ENCODE assay signal across 2 cellular contexts in genomic region chr1:35269190-35269988, GRCh38.
TF ChIP-seq lines count a peak whose summit lies in the region.

No MANE protein-coding gene starts in this region.

TF ChIP-seq in GM23338, 12 proteins besides CTCF, POLR2A, EP300 and RAD21 (continued from another document):
- TF ChIP-seq, protein P1, sequence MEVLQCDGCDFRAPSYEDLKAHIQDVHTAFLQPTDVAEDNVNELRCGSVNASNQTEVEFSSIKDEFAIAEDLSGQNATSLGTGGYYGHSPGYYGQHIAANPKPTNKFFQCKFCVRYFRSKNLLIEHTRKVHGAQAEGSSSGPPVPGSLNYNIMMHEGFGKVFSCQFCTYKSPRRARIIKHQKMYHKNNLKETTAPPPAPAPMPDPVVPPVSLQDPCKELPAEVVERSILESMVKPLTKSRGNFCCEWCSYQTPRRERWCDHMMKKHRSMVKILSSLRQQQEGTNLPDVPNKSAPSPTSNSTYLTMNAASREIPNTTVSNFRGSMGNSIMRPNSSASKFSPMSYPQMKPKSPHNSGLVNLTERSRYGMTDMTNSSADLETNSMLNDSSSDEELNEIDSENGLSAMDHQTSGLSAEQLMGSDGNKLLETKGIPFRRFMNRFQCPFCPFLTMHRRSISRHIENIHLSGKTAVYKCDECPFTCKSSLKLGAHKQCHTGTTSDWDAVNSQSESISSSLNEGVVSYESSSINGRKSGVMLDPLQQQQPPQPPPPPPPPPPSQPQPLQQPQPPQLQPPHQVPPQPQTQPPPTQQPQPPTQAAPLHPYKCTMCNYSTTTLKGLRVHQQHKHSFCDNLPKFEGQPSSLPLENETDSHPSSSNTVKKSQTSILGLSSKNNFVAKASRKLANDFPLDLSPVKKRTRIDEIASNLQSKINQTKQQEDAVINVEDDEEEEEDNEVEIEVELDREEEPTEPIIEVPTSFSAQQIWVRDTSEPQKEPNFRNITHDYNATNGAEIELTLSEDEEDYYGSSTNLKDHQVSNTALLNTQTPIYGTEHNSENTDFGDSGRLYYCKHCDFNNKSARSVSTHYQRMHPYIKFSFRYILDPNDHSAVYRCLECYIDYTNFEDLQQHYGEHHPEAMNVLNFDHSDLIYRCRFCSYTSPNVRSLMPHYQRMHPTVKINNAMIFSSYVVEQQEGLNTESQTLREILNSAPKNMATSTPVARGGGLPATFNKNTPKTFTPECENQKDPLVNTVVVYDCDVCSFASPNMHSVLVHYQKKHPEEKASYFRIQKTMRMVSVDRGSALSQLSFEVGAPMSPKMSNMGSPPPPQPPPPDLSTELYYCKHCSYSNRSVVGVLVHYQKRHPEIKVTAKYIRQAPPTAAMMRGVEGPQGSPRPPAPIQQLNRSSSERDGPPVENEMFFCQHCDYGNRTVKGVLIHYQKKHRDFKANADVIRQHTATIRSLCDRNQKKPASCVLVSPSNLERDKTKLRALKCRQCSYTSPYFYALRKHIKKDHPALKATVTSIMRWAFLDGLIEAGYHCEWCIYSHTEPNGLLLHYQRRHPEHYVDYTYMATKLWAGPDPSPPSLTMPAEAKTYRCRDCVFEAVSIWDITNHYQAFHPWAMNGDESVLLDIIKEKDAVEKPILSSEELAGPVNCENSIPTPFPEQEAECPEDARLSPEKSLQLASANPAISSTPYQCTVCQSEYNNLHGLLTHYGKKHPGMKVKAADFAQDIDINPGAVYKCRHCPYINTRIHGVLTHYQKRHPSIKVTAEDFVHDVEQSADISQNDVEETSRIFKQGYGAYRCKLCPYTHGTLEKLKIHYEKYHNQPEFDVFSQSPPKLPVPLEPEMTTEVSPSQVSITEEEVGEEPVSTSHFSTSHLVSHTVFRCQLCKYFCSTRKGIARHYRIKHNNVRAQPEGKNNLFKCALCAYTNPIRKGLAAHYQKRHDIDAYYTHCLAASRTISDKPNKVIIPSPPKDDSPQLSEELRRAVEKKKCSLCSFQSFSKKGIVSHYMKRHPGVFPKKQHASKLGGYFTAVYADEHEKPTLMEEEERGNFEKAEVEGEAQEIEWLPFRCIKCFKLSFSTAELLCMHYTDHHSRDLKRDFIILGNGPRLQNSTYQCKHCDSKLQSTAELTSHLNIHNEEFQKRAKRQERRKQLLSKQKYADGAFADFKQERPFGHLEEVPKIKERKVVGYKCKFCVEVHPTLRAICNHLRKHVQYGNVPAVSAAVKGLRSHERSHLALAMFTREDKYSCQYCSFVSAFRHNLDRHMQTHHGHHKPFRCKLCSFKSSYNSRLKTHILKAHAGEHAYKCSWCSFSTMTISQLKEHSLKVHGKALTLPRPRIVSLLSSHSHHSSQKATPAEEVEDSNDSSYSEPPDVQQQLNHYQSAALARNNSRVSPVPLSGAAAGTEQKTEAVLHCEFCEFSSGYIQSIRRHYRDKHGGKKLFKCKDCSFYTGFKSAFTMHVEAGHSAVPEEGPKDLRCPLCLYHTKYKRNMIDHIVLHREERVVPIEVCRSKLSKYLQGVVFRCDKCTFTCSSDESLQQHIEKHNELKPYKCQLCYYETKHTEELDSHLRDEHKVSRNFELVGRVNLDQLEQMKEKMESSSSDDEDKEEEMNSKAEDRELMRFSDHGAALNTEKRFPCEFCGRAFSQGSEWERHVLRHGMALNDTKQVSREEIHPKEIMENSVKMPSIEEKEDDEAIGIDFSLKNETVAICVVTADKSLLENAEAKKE (CRISPR knock-in tag; IDR thresholded peaks at IDR 0.05), result no peak
- no peak for TF ChIP-seq ZNF114 (CRISPR knock-in tag; IDR thresholded peaks at IDR 0.05)
- TF ChIP-seq, protein P2, sequence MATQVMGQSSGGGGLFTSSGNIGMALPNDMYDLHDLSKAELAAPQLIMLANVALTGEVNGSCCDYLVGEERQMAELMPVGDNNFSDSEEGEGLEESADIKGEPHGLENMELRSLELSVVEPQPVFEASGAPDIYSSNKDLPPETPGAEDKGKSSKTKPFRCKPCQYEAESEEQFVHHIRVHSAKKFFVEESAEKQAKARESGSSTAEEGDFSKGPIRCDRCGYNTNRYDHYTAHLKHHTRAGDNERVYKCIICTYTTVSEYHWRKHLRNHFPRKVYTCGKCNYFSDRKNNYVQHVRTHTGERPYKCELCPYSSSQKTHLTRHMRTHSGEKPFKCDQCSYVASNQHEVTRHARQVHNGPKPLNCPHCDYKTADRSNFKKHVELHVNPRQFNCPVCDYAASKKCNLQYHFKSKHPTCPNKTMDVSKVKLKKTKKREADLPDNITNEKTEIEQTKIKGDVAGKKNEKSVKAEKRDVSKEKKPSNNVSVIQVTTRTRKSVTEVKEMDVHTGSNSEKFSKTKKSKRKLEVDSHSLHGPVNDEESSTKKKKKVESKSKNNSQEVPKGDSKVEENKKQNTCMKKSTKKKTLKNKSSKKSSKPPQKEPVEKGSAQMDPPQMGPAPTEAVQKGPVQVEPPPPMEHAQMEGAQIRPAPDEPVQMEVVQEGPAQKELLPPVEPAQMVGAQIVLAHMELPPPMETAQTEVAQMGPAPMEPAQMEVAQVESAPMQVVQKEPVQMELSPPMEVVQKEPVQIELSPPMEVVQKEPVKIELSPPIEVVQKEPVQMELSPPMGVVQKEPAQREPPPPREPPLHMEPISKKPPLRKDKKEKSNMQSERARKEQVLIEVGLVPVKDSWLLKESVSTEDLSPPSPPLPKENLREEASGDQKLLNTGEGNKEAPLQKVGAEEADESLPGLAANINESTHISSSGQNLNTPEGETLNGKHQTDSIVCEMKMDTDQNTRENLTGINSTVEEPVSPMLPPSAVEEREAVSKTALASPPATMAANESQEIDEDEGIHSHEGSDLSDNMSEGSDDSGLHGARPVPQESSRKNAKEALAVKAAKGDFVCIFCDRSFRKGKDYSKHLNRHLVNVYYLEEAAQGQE (IDR thresholded peaks at IDR 0.05; ENCODE audit: unreplicated experiment), result no peak
- TF ChIP-seq EZH2phosphoT487 (IDR thresholded peaks at IDR 0.05; ENCODE audit: unreplicated experiment), result no peak
- no peak for TF ChIP-seq STAT1 (IDR thresholded peaks at IDR 0.05; ENCODE audit: unreplicated experiment)
- TF ChIP-seq, protein P3, sequence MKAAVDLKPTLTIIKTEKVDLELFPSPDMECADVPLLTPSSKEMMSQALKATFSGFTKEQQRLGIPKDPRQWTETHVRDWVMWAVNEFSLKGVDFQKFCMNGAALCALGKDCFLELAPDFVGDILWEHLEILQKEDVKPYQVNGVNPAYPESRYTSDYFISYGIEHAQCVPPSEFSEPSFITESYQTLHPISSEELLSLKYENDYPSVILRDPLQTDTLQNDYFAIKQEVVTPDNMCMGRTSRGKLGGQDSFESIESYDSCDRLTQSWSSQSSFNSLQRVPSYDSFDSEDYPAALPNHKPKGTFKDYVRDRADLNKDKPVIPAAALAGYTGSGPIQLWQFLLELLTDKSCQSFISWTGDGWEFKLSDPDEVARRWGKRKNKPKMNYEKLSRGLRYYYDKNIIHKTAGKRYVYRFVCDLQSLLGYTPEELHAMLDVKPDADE (IDR thresholded peaks at IDR 0.05), result no peak

TF ChIP-seq in WTC11, 78 proteins besides CTCF, POLR2A, EP300 and RAD21 (continued from another document):
- TF ChIP-seq CDX4 (CRISPR knock-in tag; IDR thresholded peaks at IDR 0.05; ENCODE audit: borderline replicate concordance) (no peak), RELA (CRISPR knock-in tag; IDR thresholded peaks at IDR 0.05; ENCODE audit: borderline replicate concordance) (no peak)
